In the genomic region with DNA sequence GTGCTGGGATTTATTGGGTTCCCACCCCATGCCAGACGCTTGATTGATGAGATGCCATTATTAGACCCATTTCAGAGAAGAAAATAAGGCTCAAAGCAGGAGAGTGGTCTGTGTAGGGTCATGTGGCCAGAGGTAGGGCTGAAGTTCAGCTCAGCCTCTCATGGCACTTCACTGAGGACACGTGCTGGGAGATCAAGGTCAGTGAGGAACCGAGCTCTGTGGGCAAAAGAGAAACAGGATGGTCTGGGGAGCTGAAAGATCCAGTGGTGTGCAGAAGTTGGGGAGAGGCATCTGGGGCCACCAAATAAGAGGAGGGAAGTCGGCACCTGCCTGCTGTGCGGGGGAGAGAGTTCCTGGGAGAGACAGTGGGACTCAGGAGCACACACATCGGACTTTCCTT, we compare ENCODE assay signal across 15 cellular contexts. TPM values are rescaled to one million over a fixed set of nuclear protein-coding genes. Genes with fewer than 3 reads are reported as not detected.
"Had no signal": no experiment of that assay in that cellular context is flagged by ENCODE, and none has a peak within 500 bp of the region (broad histone marks: within the 10 kb centered on the region; RNA-seq: fewer than 3 reads in every experiment).

No MANE protein-coding gene starts in this region.

- ATAC-seq: activated CD4-positive, alpha-beta T cell treated with anti-CD3 and anti-CD28 coated beads for 36 hours; effector memory CD8-positive, alpha-beta T cell; lower lobe of right lung; naive thymus-derived CD8-positive, alpha-beta T cell; sciatic nerve; stimulated activated memory B cell treated with anti-CD40 and anti-IgM and Interleukin-4, amounts not matched to agents 10 μg/mL and 1 μg/mL and 100 μg/mL, for 72 hours had no signal

- H3K9me3 Mint-ChIP-seq: activated CD4-positive, alpha-beta memory T cell treated with anti-CD3 and anti-CD28 coated beads for 36 hours; activated naive CD8-positive, alpha-beta T cell treated with anti-CD3 and anti-CD28 coated beads, Interleukin-2, amount 10 ng/mL, durations not matched to agents 7 days and 5 days; effector memory CD8-positive, alpha-beta T cell; naive thymus-derived CD8-positive, alpha-beta T cell; stimulated activated memory B cell treated with anti-CD40 and anti-IgM and Interleukin-4, amounts not matched to agents 10 μg/mL and 1 μg/mL and 100 μg/mL, for 72 hours had no signal

- H3K27ac Mint-ChIP-seq: activated CD4-positive, alpha-beta memory T cell treated with anti-CD3 and anti-CD28 coated beads for 36 hours; activated CD4-positive, alpha-beta T cell treated with anti-CD3 and anti-CD28 coated beads for 36 hours; activated naive CD8-positive, alpha-beta T cell treated with anti-CD3 and anti-CD28 coated beads, Interleukin-2, amount 10 ng/mL, durations not matched to agents 7 days and 5 days; effector memory CD8-positive, alpha-beta T cell; naive thymus-derived CD8-positive, alpha-beta T cell; stimulated activated memory B cell treated with anti-CD40 and anti-IgM and Interleukin-4, amounts not matched to agents 10 μg/mL and 1 μg/mL and 100 μg/mL, for 72 hours had no signal

- H3K4me2 ChIP-seq: smooth muscle cell had no signal

- H3K27me3 ChIP-seq: ovary had no signal

- H3K36me3 Mint-ChIP-seq: activated CD4-positive, alpha-beta memory T cell treated with anti-CD3 and anti-CD28 coated beads for 36 hours; activated naive CD8-positive, alpha-beta T cell treated with anti-CD3 and anti-CD28 coated beads, Interleukin-2, amount 10 ng/mL, durations not matched to agents 7 days and 5 days; naive thymus-derived CD8-positive, alpha-beta T cell; stimulated activated memory B cell treated with anti-CD40 and anti-IgM and Interleukin-4, amounts not matched to agents 10 μg/mL and 1 μg/mL and 100 μg/mL, for 72 hours had no signal

- DNase-seq: activated CD4-positive, alpha-beta memory T cell treated with anti-CD3 and anti-CD28 coated beads for 36 hours; activated CD4-positive, alpha-beta T cell treated with anti-CD3 and anti-CD28 coated beads for 36 hours; activated naive CD4-positive, alpha-beta T cell; activated naive CD8-positive, alpha-beta T cell treated with anti-CD3 and anti-CD28 coated beads, Interleukin-2, amount 10 ng/mL, durations not matched to agents 7 days and 5 days; amygdala; effector memory CD8-positive, alpha-beta T cell; foreskin fibroblast; lower lobe of right lung; naive thymus-derived CD8-positive, alpha-beta T cell; ovary; stimulated activated CD4-positive, alpha-beta T cell treated with anti-CD3 and anti-CD28 coated beads, Interleukin-4, amount 100 ng/mL, for 4 hours had no signal

- H3K9me3 ChIP-seq: lower lobe of right lung, ovary had no signal

- H3K36me3 ChIP-seq: lower lobe of right lung, ovary had no signal

- H3K4me3 ChIP-seq: lower lobe of right lung, ovary, smooth muscle cell had no signal

- H3K27me3 Mint-ChIP-seq: activated CD4-positive, alpha-beta T cell treated with anti-CD3 and anti-CD28 coated beads for 36 hours had no signal

- H3K4me3 Mint-ChIP-seq: activated CD4-positive, alpha-beta memory T cell treated with anti-CD3 and anti-CD28 coated beads for 36 hours; activated CD4-positive, alpha-beta T cell treated with anti-CD3 and anti-CD28 coated beads for 36 hours; activated naive CD8-positive, alpha-beta T cell treated with anti-CD3 and anti-CD28 coated beads, Interleukin-2, amount 10 ng/mL, durations not matched to agents 7 days and 5 days; effector memory CD8-positive, alpha-beta T cell; naive thymus-derived CD8-positive, alpha-beta T cell; stimulated activated memory B cell treated with anti-CD40 and anti-IgM and Interleukin-4, amounts not matched to agents 10 μg/mL and 1 μg/mL and 100 μg/mL, for 72 hours had no signal

- H3K27ac ChIP-seq: lower lobe of right lung, ovary had no signal

RNA-seq across cellular contexts. Expression of a gene that starts 53.3 kb away (rescaled TPM):
- total RNA-seq: activated CD4-positive, alpha-beta memory T cell treated with anti-CD3 and anti-CD28 coated beads for 36 hours; activated naive CD8-positive, alpha-beta T cell treated with anti-CD3 and anti-CD28 coated beads, Interleukin-2, amount 10 ng/mL, durations not matched to agents 7 days and 5 days; lower lobe of right lung; naive thymus-derived CD8-positive, alpha-beta T cell; pulmonary artery endothelial cell had no signal
